Comparison of ENCODE assay signal across 8 cellular contexts in the genomic region with DNA sequence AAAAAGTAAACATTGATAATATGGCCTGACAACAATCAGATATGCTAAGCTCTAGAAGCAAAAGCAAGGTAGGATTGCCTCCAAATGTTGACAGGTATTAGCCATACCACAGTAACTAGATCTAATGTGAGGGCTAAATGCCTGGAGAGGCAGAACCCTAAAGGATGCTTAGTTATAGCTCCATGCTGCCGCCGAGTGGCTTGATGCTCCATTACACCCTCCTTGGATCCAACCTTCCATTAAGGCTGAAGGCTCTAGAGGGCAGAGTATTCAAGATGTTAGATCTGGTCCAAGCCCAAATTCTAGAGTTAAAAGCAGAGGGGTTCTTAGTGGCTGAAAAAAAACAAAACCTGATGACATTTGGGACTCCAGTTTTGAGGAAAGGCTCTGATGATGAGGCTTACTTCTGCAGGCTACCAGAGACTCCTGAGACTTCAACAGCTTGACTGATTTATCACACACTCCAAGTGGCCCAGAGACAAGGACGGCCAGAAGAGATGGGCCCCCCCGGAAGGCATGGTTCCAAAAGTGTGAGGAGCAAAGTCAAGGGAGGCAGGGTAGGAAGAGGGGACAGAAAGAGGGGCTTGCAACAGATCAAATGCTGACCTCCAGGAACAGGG. TPM values are rescaled to one million over a fixed set of nuclear protein-coding genes. Genes with fewer than 3 reads are reported as not detected.
DNase-seq lines count a peak whose midpoint lies in the region; ATAC-seq lines count a peak whose summit lies in the region.

No MANE protein-coding gene starts in this region.

- H3K27ac Mint-ChIP-seq in activated CD4-positive, alpha-beta memory T cell treated with anti-CD3 and anti-CD28 coated beads for 36 hours = peak overlapping the region; percentile 40

- no peaks in the 10 kb centered on the region for H3K9me3 Mint-ChIP-seq in activated CD4-positive, alpha-beta memory T cell treated with anti-CD3 and anti-CD28 coated beads for 36 hours

- POLR2A ChIA-PET in activated CD4-positive, alpha-beta memory T cell treated with anti-CD3 and anti-CD28 coated beads for 36 hours (lab: Charles Lee) = interaction anchor here (1.3 kb wide), 1 partner anchor 14 kb away, joined by 3 read pairs; no protein-coding TSS in a partner anchor

- no peak overlapping the region for H3K4me3 Mint-ChIP-seq in activated CD4-positive, alpha-beta memory T cell treated with anti-CD3 and anti-CD28 coated beads for 36 hours

- intact Hi-C loops in activated CD4-positive, alpha-beta memory T cell treated with anti-CD3 and anti-CD28 coated beads for 36 hours (cut with micrococcal nuclease) = loop anchor here (1.0 to 5.0 kb wide), 6 partner anchors 9 to 504 kb away; a partner anchor contains a TSS

- DNase-seq in ACHN (peak; percentile 71), NCI-H82 (lab: John Stamatoyannopoulos, UW) (peak; percentile 94), middle frontal gyrus (ENCODE audit: extremely low spot score, low spot score) (peak; percentile 80)
- peak; percentile 83 for DNase-seq in activated CD4-positive, alpha-beta memory T cell treated with anti-CD3 and anti-CD28 coated beads for 36 hours
- DNase-seq in effector CD8-positive, alpha-beta T cell (lab: John Stamatoyannopoulos, UW) = peak; percentile 35
- peak; percentile 33 to 36 for DNase-seq in stimulated activated CD8-positive, alpha-beta memory T cell treated with anti-CD3 and anti-CD28 coated beads, Interleukin-7, amount 100 ng/mL, for 4 hours (ENCODE audit: low read depth in 2 of 2)

- in situ Hi-C loops in ACHN (cut with HindIII; ENCODE audit: low pct_ligation_motif_present, low pct_unique_long_range_greater_than_20kb, low sequenced_read_pairs) = no loop called here

- ATAC-seq in GM18499 (IDR thresholded peaks at IDR 0.05; ENCODE audit: insufficient read depth, unreplicated experiment) (peak; percentile 71), HG03196 (IDR thresholded peaks at IDR 0.05; ENCODE audit: unreplicated experiment) (peak; percentile 65)

- H3K27me3 Mint-ChIP-seq in activated CD4-positive, alpha-beta memory T cell treated with anti-CD3 and anti-CD28 coated beads for 36 hours = no peaks in the 10 kb centered on the region

- H3K4me1 Mint-ChIP-seq in activated CD4-positive, alpha-beta memory T cell treated with anti-CD3 and anti-CD28 coated beads for 36 hours (ENCODE audit: low read depth) = peaks cover 39% of the 10 kb centered on the region

- CTCF ChIA-PET in activated CD4-positive, alpha-beta memory T cell treated with anti-CD3 and anti-CD28 coated beads for 36 hours (lab: Charles Lee) = interaction anchor here (0.5 to 2.8 kb wide), 35 partner anchors 9 to 759 kb away, joined by 3 to 22 read pairs (median 4); a partner anchor contains a TSS

- H3K36me3 Mint-ChIP-seq in activated CD4-positive, alpha-beta memory T cell treated with anti-CD3 and anti-CD28 coated beads for 36 hours = peaks cover 56% of the 10 kb centered on the region

RNA-seq across cellular contexts. Expression of a gene that starts 21.8 kb away (rescaled TPM):
- total RNA-seq in activated CD4-positive, alpha-beta memory T cell treated with anti-CD3 and anti-CD28 coated beads for 36 hours = not detected

RNA-seq across cellular contexts. Expression of a gene that starts 55.3 kb away (rescaled TPM):
- total RNA-seq in activated CD4-positive, alpha-beta memory T cell treated with anti-CD3 and anti-CD28 coated beads for 36 hours = 1,000 to 10,000 TPM; 1,012 to 1,022 TPM

Comparison
In these comparisons a context has a peak if more than half of its experiments do, and no peak if none do; other contexts are left out.
1. Peak in every context shown above with its lines: DNase-seq and ATAC-seq.
2. DNase-seq: peak in every context shown above with its lines; median percentile 94 in NCI-H82; 83 in activated CD4-positive, alpha-beta memory T cell treated with anti-CD3 and anti-CD28 coated beads for 36 hours; 80 in middle frontal gyrus; 71 in ACHN; 35 in effector CD8-positive, alpha-beta T cell; 34 in stimulated activated CD8-positive, alpha-beta memory T cell treated with anti-CD3 and anti-CD28 coated beads, Interleukin-7, amount 100 ng/mL, for 4 hours.